Comparison of ENCODE assay signal across 25 cellular contexts in genomic region chr9:80251778-80252177, GRCh38.
"Had no signal": no experiment of that assay in that cellular context is flagged by ENCODE, and none has a peak within 500 bp of the region (broad histone marks: within the 10 kb centered on the region; RNA-seq: fewer than 3 reads in every experiment).

No MANE protein-coding gene starts in this region.

- H3K27me3 ChIP-seq: neural progenitor cell, ovary, stomach, thyroid gland, tibial nerve, upper lobe of left lung, vagina had no signal

- H3K27ac ChIP-seq: neural progenitor cell, ovary, parathyroid adenoma, psoas muscle, skin epidermis, stomach, thoracic aorta, thyroid gland, tibial nerve, upper lobe of left lung, vagina had no signal

- H3K4me1 ChIP-seq: neural progenitor cell, parathyroid adenoma, psoas muscle, stomach, thyroid gland, tibial nerve, upper lobe of left lung, vagina had no signal

- H3K9ac ChIP-seq: neural progenitor cell, parathyroid adenoma had no signal

- H2AFZ ChIP-seq: neural progenitor cell, parathyroid adenoma had no signal

- FAIRE-seq: urothelium cell line had no signal

- H3K4me2 ChIP-seq: neural progenitor cell had no signal

- DNase-seq: natural killer cell; occipital lobe; ovary; posterior cingulate gyrus; psoas muscle; right cardiac atrium; stimulated activated CD4-positive, alpha-beta T cell treated with anti-CD3 and anti-CD28 coated beads, Interleukin-15, amount 100 ng/mL, for 24 hours; stimulated activated CD4-positive, alpha-beta T cell treated with anti-CD3 and anti-CD28 coated beads, Interleukin-2, amount 100 ng/mL, for 24 hours; stimulated activated CD4-positive, alpha-beta T cell treated with anti-CD3 and anti-CD28 coated beads, Interleukin-2, amount 100 ng/mL, for 48 hours; stimulated activated CD4-positive, alpha-beta T cell treated with anti-CD3 and anti-CD28 coated beads, Interleukin-4, amount 100 ng/mL, for 24 hours; stimulated activated naive B cell treated with anti-CD40 and anti-IgM and Interleukin-4, amounts not matched to agents 10 μg/mL and 1 μg/mL and 100 μg/mL, for 72 hours; stimulated activated naive CD4-positive, alpha-beta T cell treated with Interleukin-2 at 50 U/mL for 16 hours; stomach; thyroid gland; trophoblast cell; upper lobe of left lung had no signal

- ATAC-seq: natural killer cell; psoas muscle; right cardiac atrium; sciatic nerve; stimulated activated effector memory CD8-positive, alpha-beta T cell treated with anti-CD3 and anti-CD28 coated beads, Interleukin-12 subunit alpha, Interleukin-12 subunit beta, amount 100 ng/mL, for 72 hours; stimulated activated naive B cell treated with anti-CD40 and anti-IgM and Interleukin-4, amounts not matched to agents 10 μg/mL and 1 μg/mL and 100 μg/mL, for 72 hours had no signal

- H3K9me3 ChIP-seq: ovary, psoas muscle, thoracic aorta, thyroid gland, upper lobe of left lung, vagina had no signal

- H3K36me3 ChIP-seq: neural progenitor cell, ovary, stomach, thoracic aorta, thyroid gland, tibial nerve, upper lobe of left lung, vagina had no signal

- H3K4me3 ChIP-seq: neural progenitor cell, ovary, psoas muscle, skin epidermis, stomach, thoracic aorta, thyroid gland, tibial nerve, upper lobe of left lung, vagina had no signal

- H3K79me2 ChIP-seq: parathyroid adenoma had no signal
